15 cellular contexts compared by ENCODE assay signal in genomic region chr5:16345454-16345853, GRCh38.
DNase-seq lines count a peak whose midpoint lies in the region; ATAC-seq, FAIRE-seq and TF ChIP-seq lines count a peak whose summit lies in the region.
"Had no signal": no experiment of that assay in that cellular context is flagged by ENCODE, and none has a peak within 500 bp of the region (broad histone marks: within the 10 kb centered on the region; RNA-seq: fewer than 3 reads in every experiment).

No MANE protein-coding gene starts in this region.

- intact Hi-C loops in left ventricle myocardium inferior (cut with micrococcal nuclease) (no loop called here), Right ventricle myocardium inferior (cut with DNase I) (loop anchor here (5.0 kb wide), 1 partner anchor 107 kb away; no protein-coding TSS in a partner anchor), CD14-positive monocyte (cut with micrococcal nuclease) (no loop called here)
- intact Hi-C loops in activated CD4-positive, alpha-beta T cell treated with anti-CD3 and anti-CD28 coated beads, Interleukin-2, amount 10 ng/mL, durations not matched to agents 24 days and 14 days (cut with micrococcal nuclease) = no loop called here

- ATAC-seq in Right ventricle myocardium inferior (no peak), GM18909 (IDR thresholded peaks at IDR 0.05; ENCODE audit: poor library complexity, unreplicated experiment) (no peak)
- ATAC-seq: gastrocnemius medialis had no signal

- H4K8ac ChIP-seq in H1 (ENCODE audit: extremely low read depth, insufficient read depth, low read length) = no peak overlapping the region

- 93% methylated on average over 1 of the region's 1 CpG; no CpG with 5 or more reads in 1 of the 2 experiments for WGBS in H1 (ENCODE audit: extremely low coverage in 1 of 2, insufficient coverage in 1 of 2, insufficient read length in 1 of 2, insufficient replicate concordance in 2 of 2, low coverage in 1 of 2, low lambda C conversion rate in 2 of 2, missing lambda C conversion rate in 1 of 2), 2 experiments

- no peak overlapping the region for H3K27ac ChIP-seq in left ventricle myocardium inferior (replicated peaks)
- no peak overlapping the region for H3K27ac ChIP-seq in H1 (ENCODE audit: low read depth, low read length)
- H3K27ac ChIP-seq: gastrocnemius medialis had no signal

- H3K14ac ChIP-seq in H1 (ENCODE audit: insufficient read length) = no peak overlapping the region

- H4K20me1 ChIP-seq in H1 (replicated peaks in 1 of 2; ENCODE audit: control insufficient read depth in 1 of 2, insufficient read depth in 2 of 2, low read length in 2 of 2) = no peaks in the 10 kb centered on the region

- H2BK15ac ChIP-seq in H1 (ENCODE audit: low read length) = no peak overlapping the region

- H3K4me3 ChIP-seq in left ventricle myocardium inferior (no peak overlapping the region), LNCaP clone FGC (ENCODE audit: low read depth, low read length) (no peak overlapping the region), H1 (ENCODE audit: extremely low read depth in 1 of 4, insufficient read depth in 2 of 4, low read depth in 3 of 4, low read length in 4 of 4) (no peak overlapping the region)
- H3K4me3 ChIP-seq: gastrocnemius medialis had no signal

- no peak overlapping the region for H3K4ac ChIP-seq in H1 (replicated peaks; ENCODE audit: insufficient read length, low read depth, low read length)

- H3K79me2 ChIP-seq in H1 (ENCODE audit: control insufficient read depth in 1 of 2, insufficient read depth in 2 of 2, low read length in 2 of 2) = no peaks in the 10 kb centered on the region

- FAIRE-seq in H1 (lab: Jason Lieb, UNC) = no peak
- FAIRE-seq: GM19239 had no signal

- peaks cover 1% of the 10 kb centered on the region for H3K27me3 Mint-ChIP-seq in activated CD4-positive, alpha-beta T cell treated with anti-CD3 and anti-CD28 coated beads, Interleukin-2, amount 10 ng/mL, durations not matched to agents 24 days and 14 days
- H3K27me3 Mint-ChIP-seq in CD14-positive monocyte (ENCODE audit: low read depth in 3 of 3) = peaks cover 0 to 2% (median 0%) of the 10 kb centered on the region in 3 donors

- no peak overlapping the region for H3K23ac ChIP-seq in H1 (ENCODE audit: insufficient read length)

- H3K9me3 Mint-ChIP-seq in activated CD4-positive, alpha-beta T cell treated with anti-CD3 and anti-CD28 coated beads, Interleukin-2, amount 10 ng/mL, durations not matched to agents 24 days and 14 days = no peaks in the 10 kb centered on the region
- peaks cover 1 to 21% (median 6%) of the 10 kb centered on the region in 7 donors for H3K9me3 Mint-ChIP-seq in CD14-positive monocyte

- no peak overlapping the region for H2BK120ac ChIP-seq in H1 (replicated peaks; ENCODE audit: low read depth, low read length)

- TF ChIP-seq RAD21 in H1 (IDR thresholded peaks at IDR 0.05 in 1 of 2, conservative IDR thresholded peaks at IDR 0.05 in 1 of 2; ENCODE audit: low read depth in 2 of 2, low read length in 2 of 2) = peak; percentile 63 to 72

- H3K79me1 ChIP-seq in H1 (ENCODE audit: low read depth, low read length) = no peaks in the 10 kb centered on the region

- TF ChIP-seq EP300 in H1 (IDR thresholded peaks at IDR 0.05; ENCODE audit: borderline replicate concordance in 1 of 2, low read depth in 2 of 2, low read length in 2 of 2) = no peak

- no peak for TF ChIP-seq POLR2A in H1 (IDR thresholded peaks at IDR 0.05; ENCODE audit: control extremely low read depth in 1 of 2, low read depth in 2 of 2, low read length in 2 of 2)

- H3K4me3 Mint-ChIP-seq in activated CD4-positive, alpha-beta T cell treated with anti-CD3 and anti-CD28 coated beads, Interleukin-2, amount 10 ng/mL, durations not matched to agents 24 days and 14 days = no peak overlapping the region
- no peak overlapping the region for H3K4me3 Mint-ChIP-seq in CD14-positive monocyte
- H3K4me3 Mint-ChIP-seq: brain had no signal

- H3K27ac Mint-ChIP-seq in activated CD4-positive, alpha-beta T cell treated with anti-CD3 and anti-CD28 coated beads, Interleukin-2, amount 10 ng/mL, durations not matched to agents 24 days and 14 days = no peak overlapping the region
- peak overlapping the region in 1 of 7 donors; percentile 19 for H3K27ac Mint-ChIP-seq in CD14-positive monocyte
- H3K27ac Mint-ChIP-seq: brain had no signal

- no peak overlapping the region for H3K4me2 ChIP-seq in H1 (ENCODE audit: insufficient read depth in 1 of 2, low read depth in 2 of 2, low read length in 2 of 2)

- H3K23me2 ChIP-seq in H1 (ENCODE audit: low read depth, low read length) = no peaks in the 10 kb centered on the region

- no peak overlapping the region for H3K56ac ChIP-seq in H1 (replicated peaks; ENCODE audit: insufficient read length, low read depth, low read length)

- no peak overlapping the region for H4K5ac ChIP-seq in H1 (ENCODE audit: insufficient read length, low read depth, low read length)

- CTCF ChIA-PET in H1 (lab: Charles Lee; ENCODE audit: partially characterized antibody) = interaction anchor here (0.9 to 4.2 kb wide), 6 partner anchors 14 to 113 kb away, joined by 3 to 33 read pairs (median 4); no protein-coding TSS in a partner anchor

- no peak overlapping the region for H2BK5ac ChIP-seq in H1 (ENCODE audit: low read depth, low read length)

- no peaks in the 10 kb centered on the region for H3K36me3 ChIP-seq in left ventricle myocardium inferior
- no peaks in the 10 kb centered on the region for H3K36me3 ChIP-seq in H1 (ENCODE audit: control insufficient read depth in 2 of 4, insufficient read depth in 4 of 4, low read length in 3 of 4)
- H3K36me3 ChIP-seq: gastrocnemius medialis had no signal

- no peak overlapping the region for H2AK5ac ChIP-seq in H1 (ENCODE audit: low read depth, low read length)

- H3K4me1 ChIP-seq in left ventricle myocardium inferior (no peaks in the 10 kb centered on the region), H1 (replicated peaks in 1 of 4; ENCODE audit: control insufficient read depth in 3 of 4, insufficient read depth in 4 of 4, low read length in 3 of 4) (no peaks in the 10 kb centered on the region)
- H3K4me1 ChIP-seq: gastrocnemius medialis had no signal

- peaks cover 2% of the 10 kb centered on the region for H3K4me1 Mint-ChIP-seq in activated CD4-positive, alpha-beta T cell treated with anti-CD3 and anti-CD28 coated beads, Interleukin-2, amount 10 ng/mL, durations not matched to agents 24 days and 14 days
- no peaks in the 10 kb centered on the region for H3K4me1 Mint-ChIP-seq in CD14-positive monocyte
- H3K4me1 Mint-ChIP-seq: brain had no signal

- H3K9me3 ChIP-seq in left ventricle myocardium inferior (replicated peaks) (no peaks in the 10 kb centered on the region), H1 (ENCODE audit: insufficient read depth in 2 of 2, low read depth in 1 of 2, low read length in 1 of 2) (no peaks in the 10 kb centered on the region)
- H3K9me3 ChIP-seq: gastrocnemius medialis had no signal

- H3K18ac ChIP-seq in H1 (ENCODE audit: extremely low read depth, low read length) = no peak overlapping the region

- POLR2A ChIA-PET in H1 (lab: Charles Lee; ENCODE audit: partially characterized antibody) = no interaction called here

- no peaks in the 10 kb centered on the region for H3K36me3 Mint-ChIP-seq in activated CD4-positive, alpha-beta T cell treated with anti-CD3 and anti-CD28 coated beads, Interleukin-2, amount 10 ng/mL, durations not matched to agents 24 days and 14 days (ENCODE audit: low read depth)
- no peaks in the 10 kb centered on the region for H3K36me3 Mint-ChIP-seq in CD14-positive monocyte
- H3K36me3 Mint-ChIP-seq: brain had no signal

- DNase-seq in left ventricle myocardium inferior (no peak), Right ventricle myocardium inferior (ENCODE audit: missing footprints) (no peak), LNCaP clone FGC (ENCODE audit: low read depth) (peak; percentile 2), H1 (ENCODE audit: low read depth in 1 of 2, low spot score in 2 of 2) (no peak), CD14-positive monocyte (ENCODE audit: low spot score) (no peak)
- DNase-seq in activated CD4-positive, alpha-beta T cell treated with anti-CD3 and anti-CD28 coated beads, Interleukin-2, amount 10 ng/mL, durations not matched to agents 24 days and 14 days = no peak
- DNase-seq in activated CD8-positive, alpha-beta memory T cell treated with anti-CD3 and anti-CD28 coated beads for 24 hours = no peak
- DNase-seq: activated gamma-delta T cell treated with Interleukin-2 at 50 U/mL for 16 hours, gastrocnemius medialis, NCI-H1436, NCI-H524 treated with DMSO at 0.1 percent for 48 hours, SIG-M5 had no signal

- no peaks in the 10 kb centered on the region for H3K27me3 ChIP-seq in left ventricle myocardium inferior (ENCODE audit: low read depth)
- no peaks in the 10 kb centered on the region for H3K27me3 ChIP-seq in H1 (replicated peaks in 1 of 4; ENCODE audit: control insufficient read depth in 3 of 4, extremely low read depth in 1 of 4, insufficient read depth in 3 of 4, low read length in 3 of 4)
- H3K27me3 ChIP-seq: gastrocnemius medialis had no signal

- no peak overlapping the region for H3K9ac ChIP-seq in H1 (replicated peaks in 1 of 4; ENCODE audit: extremely low read depth in 1 of 4, low read depth in 3 of 4, low read length in 3 of 4)

- no peak overlapping the region for H2BK12ac ChIP-seq in H1 (ENCODE audit: low read depth, low read length)

- no peak overlapping the region for H4K91ac ChIP-seq in H1 (replicated peaks; ENCODE audit: insufficient read length, low read length)

- TF ChIP-seq CTCF in left ventricle myocardium inferior (IDR thresholded peaks at IDR 0.05; ENCODE audit: borderline replicate concordance) (peak; percentile 35), LNCaP clone FGC (IDR thresholded peaks at IDR 0.05; ENCODE audit: control insufficient read depth, extremely low read depth, insufficient read depth) (peak; percentile 24; the same call in 1 of the 2 replicates), H1 (IDR thresholded peaks at IDR 0.05; ENCODE audit: control extremely low read depth in 1 of 3, insufficient read depth in 1 of 3, low read depth in 1 of 3, low read length in 3 of 3) (peak; percentile 27 to 50 (median 29); a peak in 3 of 4 replicates), CD14-positive monocyte (IDR thresholded peaks at IDR 0.05) (no peak)

- no peak overlapping the region for H2BK20ac ChIP-seq in H1 (ENCODE audit: low read length)

- H2AFZ ChIP-seq in H1 (ENCODE audit: low read length) = no peak overlapping the region

TF ChIP-seq in H1, 55 proteins besides CTCF, POLR2A, EP300 and RAD21:
- no peak for TF ChIP-seq GABPA (IDR thresholded peaks at IDR 0.05; ENCODE audit: borderline replicate concordance, insufficient read depth, low read length)
- TF ChIP-seq YY1 (IDR thresholded peaks at IDR 0.05; ENCODE audit: low read depth, low read length) = no peak
- no peak for TF ChIP-seq CREB1 (IDR thresholded peaks at IDR 0.05)
